ENCODE assay signal across 14 cellular contexts in genomic region chr15:83653288-83653638, GRCh38. TPM values are rescaled to one million over a fixed set of nuclear protein-coding genes. Genes with fewer than 3 reads are reported as not detected.
DNase-seq lines count a peak whose midpoint lies in the region; FAIRE-seq and TF ChIP-seq lines count a peak whose summit lies in the region.
"Had no signal": no experiment of that assay in that cellular context is flagged by ENCODE, and none has a peak within 500 bp of the region (broad histone marks: within the 10 kb centered on the region; RNA-seq: fewer than 3 reads in every experiment).

No MANE protein-coding gene starts in this region.

- H3K36me3 ChIP-seq in ES-I3 (ENCODE audit: insufficient read depth, low read length): no peaks in the 10 kb centered on the region
- H3K36me3 ChIP-seq in astrocyte (ENCODE audit: insufficient read depth, low read length): no peaks in the 10 kb centered on the region
- H3K36me3 ChIP-seq in rectal smooth muscle tissue (ENCODE audit: control insufficient read depth, insufficient read depth, low read length): no peaks in the 10 kb centered on the region

- no peaks in the 10 kb centered on the region for H3K9me3 ChIP-seq in ES-I3 (ENCODE audit: control insufficient read depth, insufficient read depth, low read length)
- H3K9me3 ChIP-seq in astrocyte (ENCODE audit: insufficient read depth, low read depth, low read length): no peaks in the 10 kb centered on the region
- no peaks in the 10 kb centered on the region for H3K9me3 ChIP-seq in iPS-18c (ENCODE audit: control insufficient read depth, insufficient read depth, low read length)

- H3K4me1 ChIP-seq in ES-I3 (ENCODE audit: insufficient read depth, low read length) (no peaks in the 10 kb centered on the region; the same call in 1 of the 2 replicates), astrocyte (ENCODE audit: insufficient read depth, low read length) (no peaks in the 10 kb centered on the region), rectal smooth muscle tissue (ENCODE audit: control insufficient read depth, insufficient read depth, low read length) (peaks cover 13% of the 10 kb centered on the region)

- H3K4me3 ChIP-seq in astrocyte (ENCODE audit: insufficient read depth, low read depth, low read length) (no peak overlapping the region), iPS-18c (ENCODE audit: insufficient read depth, low read depth, low read length) (peak overlapping the region; percentile 57; the same call in 1 of the 2 replicates), rectal smooth muscle tissue (ENCODE audit: low read length) (peak overlapping the region; percentile 14)

- FAIRE-seq in astrocyte (lab: Jason Lieb, UNC): no peak
- FAIRE-seq: kidney had no signal

- no peak overlapping the region for H3K27ac ChIP-seq in astrocyte (ENCODE audit: low read depth, low read length)
- peak overlapping the region; percentile 74 for H3K27ac ChIP-seq in rectal smooth muscle tissue (ENCODE audit: low read depth, low read length)

- no peaks in the 10 kb centered on the region for H4K20me1 ChIP-seq in astrocyte (ENCODE audit: insufficient read depth, low read length)

- peak overlapping the region; percentile 60 for H3K4me3 Mint-ChIP-seq in astrocyte (ENCODE audit: unreplicated experiment)
- H3K4me3 Mint-ChIP-seq: T-cell had no signal

- no peak for TF ChIP-seq CTCF in astrocyte (IDR thresholded peaks at IDR 0.05; ENCODE audit: insufficient read depth, low read depth, low read length)

- H3K4me1 Mint-ChIP-seq in astrocyte (ENCODE audit: low read depth, unreplicated experiment): no peaks in the 10 kb centered on the region
- H3K4me1 Mint-ChIP-seq: T-cell had no signal

- peaks cover 2% of the 10 kb centered on the region for H3K36me3 Mint-ChIP-seq in astrocyte (ENCODE audit: low read depth, unreplicated experiment)
- H3K36me3 Mint-ChIP-seq: T-cell had no signal

- peaks cover 63% of the 10 kb centered on the region for H3K27me3 Mint-ChIP-seq in astrocyte (ENCODE audit: low read depth, unreplicated experiment)

- H3K27me3 ChIP-seq in astrocyte (ENCODE audit: insufficient read depth, low read length): peaks cover 36% of the 10 kb centered on the region
- H3K27me3 ChIP-seq in rectal smooth muscle tissue (ENCODE audit: control insufficient read depth, insufficient read depth, low read length): no peaks in the 10 kb centered on the region

- H3K9ac ChIP-seq in ES-I3 (ENCODE audit: low read depth, low read length): peak overlapping the region; percentile 42
- H3K9ac ChIP-seq in astrocyte (ENCODE audit: low read length): no peak overlapping the region
- H3K9ac ChIP-seq in rectal smooth muscle tissue (ENCODE audit: low read length): no peak overlapping the region

- peaks cover 3% of the 10 kb centered on the region for H3K9me3 Mint-ChIP-seq in astrocyte (ENCODE audit: unreplicated experiment)

- no peak overlapping the region for H2AFZ ChIP-seq in astrocyte (ENCODE audit: low read depth, low read length)

- DNase-seq in astrocyte (ENCODE audit: low read depth) (no peak), mucosa of gallbladder (ENCODE audit: low spot score) (no peak), superior temporal gyrus (ENCODE audit: extremely low spot score) (no peak), dedifferentiated amniotic fluid mesenchymal stem cell (ENCODE audit: extremely low spot score) (no peak), NCI-H510A treated with DMSO at 0.1 percent for 48 hours (lab: John Stamatoyannopoulos, UW) (no peak)
- DNase-seq: activated CD4-positive, CD25-positive, alpha-beta regulatory T cell treated with anti-CD3 and anti-CD28 coated beads, Interleukin-2, amount 50 U/mL, for 72 hours; NCI-H1048; stimulated activated CD4-positive, alpha-beta T cell treated with anti-CD3 and anti-CD28 coated beads, Interleukin-15, amount 100 ng/mL, for 24 hours; T-cell had no signal

- no peak overlapping the region for H3K4me2 ChIP-seq in astrocyte (ENCODE audit: low read length)

- no peak overlapping the region for H3K27ac Mint-ChIP-seq in astrocyte (ENCODE audit: unreplicated experiment)
- H3K27ac Mint-ChIP-seq: T-cell had no signal

- H3K79me2 ChIP-seq in astrocyte (ENCODE audit: insufficient read depth, low read length): no peaks in the 10 kb centered on the region

RNA-seq across cellular contexts. Expression of gene ADAMTSL3, which starts 0.7 kb away (rescaled TPM):
- 2.4 and 3.0 TPM in 2 replicates for total RNA-seq in astrocyte
- total RNA-seq in mucosa of gallbladder: 5.7 TPM
- total RNA-seq: HT1080 had no signal
